In the genomic region with DNA sequence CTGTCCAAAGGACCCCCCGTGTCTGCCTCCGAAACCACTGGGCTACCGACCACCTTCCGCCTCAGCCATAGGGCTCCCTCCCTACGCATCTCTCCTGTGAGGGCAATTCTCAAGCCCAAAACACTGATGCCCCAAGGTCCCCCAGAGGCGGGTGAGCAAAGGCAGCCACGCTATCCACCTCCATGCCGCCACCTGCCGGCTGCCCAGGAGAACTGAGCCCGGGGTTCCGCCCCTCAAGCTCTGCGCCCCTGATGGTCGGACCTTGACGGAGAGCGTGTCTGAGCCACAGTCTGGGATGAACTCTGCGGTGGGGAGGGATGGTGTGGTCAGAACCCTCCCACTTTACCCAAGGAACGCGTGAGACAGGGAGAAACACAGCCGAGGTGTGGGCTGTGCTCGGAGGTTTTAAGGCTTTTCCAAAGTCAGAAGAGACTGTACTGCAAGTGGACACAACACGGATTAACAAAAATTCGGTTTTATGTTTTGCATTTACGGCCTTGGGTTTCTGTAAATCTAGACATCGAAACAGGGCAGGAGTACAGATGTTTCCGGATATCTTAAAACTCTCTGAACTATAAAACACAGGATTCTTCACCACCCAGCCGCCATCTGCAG, we compare ENCODE assay signal across 9 cellular contexts.
A peak's percentile ranks its signal among the peaks of the same experiment; 100 is the strongest.
DNase-seq lines count a peak whose midpoint lies in the region; ATAC-seq and TF ChIP-seq lines count a peak whose summit lies in the region.
"Had no signal": no experiment of that assay in that cellular context is flagged by ENCODE, and none has a peak within 500 bp of the region (broad histone marks: within the 10 kb centered on the region; RNA-seq: fewer than 3 reads in every experiment).

No MANE protein-coding gene starts in this region.

- H3K27ac Mint-ChIP-seq in endodermal cell: no peak overlapping the region

- peak; percentile 48 for TF ChIP-seq CTCF in GM10266 (IDR thresholded peaks at IDR 0.05; ENCODE audit: control insufficient read depth, insufficient read depth, low read depth, missing control alignments)
- TF ChIP-seq CTCF in NB4 (IDR thresholded peaks at IDR 0.05; ENCODE audit: low read depth, low read length): peak; percentile 11
- peak; percentile 96 for TF ChIP-seq CTCF in endodermal cell (conservative IDR thresholded peaks at IDR 0.05)
- TF ChIP-seq CTCF in omental fat pad (IDR thresholded peaks at IDR 0.05): no peak
- no peak for TF ChIP-seq CTCF in GM13977 (IDR thresholded peaks at IDR 0.05; ENCODE audit: extremely low read depth, insufficient read depth, missing control alignments)

- no peak overlapping the region for H3K4me3 Mint-ChIP-seq in endodermal cell

- H3K36me3 Mint-ChIP-seq in endodermal cell (ENCODE audit: low read depth): peaks cover 36% of the 10 kb centered on the region

- ATAC-seq in omental fat pad (ENCODE audit: low FRiP score): peak; percentile 24
- ATAC-seq in HG03520 (IDR thresholded peaks at IDR 0.05; ENCODE audit: unreplicated experiment): no peak
- ATAC-seq in GM18858 (IDR thresholded peaks at IDR 0.05; ENCODE audit: unreplicated experiment): no peak

- H3K9me3 ChIP-seq in endodermal cell (ENCODE audit: control insufficient read depth, low read length): no peaks in the 10 kb centered on the region
- H3K9me3 ChIP-seq: SJCRH30 had no signal

- 60 to 81% methylated on average over 12 to 26 of the region's 26 CpGs for WGBS in endodermal cell (ENCODE audit: insufficient coverage in 1 of 2, insufficient read length in 1 of 2), 2 experiments

- H3K9me3 Mint-ChIP-seq in endodermal cell: no peaks in the 10 kb centered on the region

- H3K27me3 ChIP-seq in endodermal cell (ENCODE audit: control insufficient read depth, insufficient read depth, low read length, poor library complexity, severe bottlenecking): no peaks in the 10 kb centered on the region
- H3K27me3 ChIP-seq: SJCRH30 had no signal

- H3K27me3 Mint-ChIP-seq in endodermal cell (ENCODE audit: insufficient read depth): no peaks in the 10 kb centered on the region

- no peak overlapping the region for H3K4me3 ChIP-seq in NB4 (ENCODE audit: low read depth, low read length)
- no peak overlapping the region for H3K4me3 ChIP-seq in endodermal cell (ENCODE audit: low read length)
- H3K4me3 ChIP-seq: SJCRH30 had no signal

- H3K4me1 ChIP-seq in endodermal cell (ENCODE audit: control insufficient read depth, insufficient read depth, low read length): no peaks in the 10 kb centered on the region
- H3K4me1 ChIP-seq: SJCRH30 had no signal

- H3K9ac ChIP-seq in endodermal cell (ENCODE audit: extremely low read depth, low read length, poor library complexity, severe bottlenecking): no peak overlapping the region

- no peak overlapping the region for H3K27ac ChIP-seq in endodermal cell (ENCODE audit: low read depth, low read length)
- H3K27ac ChIP-seq: SJCRH30 had no signal

- in situ Hi-C loops in GM13977 (cut with MboI; ENCODE audit: low pct_unique_long_range_greater_than_20kb, low sequenced_read_pairs, unreplicated experiment): no loop called here

- H3K4me1 Mint-ChIP-seq in endodermal cell: peaks cover 1% of the 10 kb centered on the region

- DNase-seq in GM10266 (ENCODE audit: extremely low spot score) (no peak), NB4 (ENCODE audit: low read depth) (no peak), endodermal cell (peak; percentile 94), omental fat pad (ENCODE audit: low spot score) (no peak), GM13977 (ENCODE audit: low spot score) (no peak)
- DNase-seq in activated CD8-positive, alpha-beta memory T cell treated with anti-CD3 and anti-CD28 coated beads, Interleukin-2, amount 50 U/mL, for 4 hours: no peak
- DNase-seq: SJCRH30 had no signal

- no peaks in the 10 kb centered on the region for H3K36me3 ChIP-seq in endodermal cell (ENCODE audit: control insufficient read depth, insufficient read depth, low read length)
- H3K36me3 ChIP-seq: SJCRH30 had no signal

- no peak for TF ChIP-seq POLR2A in NB4 (IDR thresholded peaks at IDR 0.05; ENCODE audit: extremely low read depth, insufficient read length)

Comparison
In these comparisons a context has a peak if more than half of its experiments do, and no peak if none do; other contexts are left out.
1. CTCF ChIP-seq: peak in GM10266 (single experiment), NB4 (single experiment) and endodermal cell (single experiment); none in omental fat pad (0 of 3) and GM13977 (single experiment).